ENCODE assay signal across 16 cellular contexts in the genomic region with DNA sequence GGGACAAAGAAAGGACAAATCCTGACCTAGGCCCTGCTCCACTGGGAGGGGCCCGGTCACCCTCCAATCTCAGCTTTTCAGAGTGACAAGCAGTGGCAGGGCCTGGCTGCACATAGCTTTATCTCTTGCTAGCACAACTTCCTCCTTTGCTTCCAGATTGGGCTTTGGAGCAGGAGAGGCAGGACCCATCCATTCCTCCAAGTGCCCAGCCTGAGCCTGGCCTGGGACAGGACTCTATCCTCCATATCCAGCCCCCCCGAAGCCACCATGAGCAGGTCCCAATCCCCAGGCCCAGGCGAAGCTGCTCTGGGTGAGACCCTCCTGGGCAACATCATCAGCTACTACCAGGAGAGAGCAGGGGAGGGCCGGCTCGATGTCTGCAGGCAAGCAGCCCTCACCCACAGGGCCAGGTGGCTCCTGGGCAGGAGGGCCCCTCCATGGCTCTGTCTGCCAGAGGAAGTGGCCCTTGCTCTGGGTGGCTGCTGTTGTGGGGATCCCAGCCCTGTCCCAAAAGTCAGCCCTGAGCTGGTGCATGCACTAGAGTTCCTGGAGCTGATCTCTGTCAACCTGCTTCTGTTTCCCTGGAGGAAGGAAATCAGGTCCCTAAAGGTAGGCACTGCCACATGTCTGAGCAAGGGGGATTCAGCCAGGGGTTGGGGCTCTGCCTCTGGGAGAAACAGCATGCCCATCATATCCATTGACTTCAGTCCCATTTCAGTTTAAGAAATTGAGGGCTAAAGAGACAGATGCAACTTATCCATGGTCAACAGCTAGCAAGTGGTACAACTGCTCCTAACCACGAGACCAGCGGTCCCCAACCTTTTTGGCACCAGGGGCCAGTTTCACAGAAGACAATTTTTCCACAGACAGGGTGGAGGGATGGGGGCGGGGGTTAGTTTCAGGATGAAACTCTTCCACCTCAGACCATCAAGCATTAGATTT. TPM values are rescaled to one million over a fixed set of nuclear protein-coding genes. Genes with fewer than 3 reads are reported as not detected.
DNase-seq lines count a peak whose midpoint lies in the region; ATAC-seq and TF ChIP-seq lines count a peak whose summit lies in the region.
"Had no signal": no experiment of that assay in that cellular context is flagged by ENCODE, and none has a peak within 500 bp of the region (broad histone marks: within the 10 kb centered on the region; RNA-seq: fewer than 3 reads in every experiment).

No MANE protein-coding gene starts in this region.

- H3K27ac ChIP-seq in RWPE1 = peak overlapping the region; percentile 6; the same call in 1 of the 2 replicates
- H3K27ac ChIP-seq: brain microvascular endothelial cell, HL-60 had no signal

- POLR2A ChIA-PET in activated CD4-positive, alpha-beta memory T cell treated with anti-CD3 and anti-CD28 coated beads for 36 hours (lab: Charles Lee) = no interaction called here
- POLR2A ChIA-PET in activated CD4-positive, alpha-beta memory T cell treated with anti-CD3 and anti-CD28 coated beads, Interleukin-2, amount 10 ng/mL, durations not matched to agents 7 days and 5 days (lab: Charles Lee) = interaction anchor here (1.7 kb wide), 1 partner anchor 61 kb away, joined by 4 read pairs; a partner anchor contains a TSS
- POLR2A ChIA-PET in RWPE1 (lab: Yijun Ruan, JAX; ENCODE audit: low non-redundant PET) = no interaction called here

- no peak overlapping the region for H3K27ac Mint-ChIP-seq in activated CD4-positive, alpha-beta memory T cell treated with anti-CD3 and anti-CD28 coated beads for 36 hours
- no peak overlapping the region for H3K27ac Mint-ChIP-seq in activated CD4-positive, alpha-beta memory T cell treated with anti-CD3 and anti-CD28 coated beads, Interleukin-2, amount 10 ng/mL, durations not matched to agents 7 days and 5 days
- H3K27ac Mint-ChIP-seq: activated naive CD8-positive, alpha-beta T cell; CD4-positive, alpha-beta T cell had no signal

- peak; percentile 7 for DNase-seq in activated CD4-positive, alpha-beta memory T cell treated with anti-CD3 and anti-CD28 coated beads for 36 hours
- no peak for DNase-seq in activated CD4-positive, alpha-beta memory T cell treated with anti-CD3 and anti-CD28 coated beads, Interleukin-2, amount 10 ng/mL, durations not matched to agents 7 days and 5 days
- DNase-seq in RWPE1 (ENCODE audit: low spot score) (no peak), islet precursor cell (peak; percentile 51), DMS 273 (lab: John Stamatoyannopoulos, UW; ENCODE audit: unreplicated experiment) (no peak), NCI-H526 (lab: John Stamatoyannopoulos, UW) (no peak)
- peak; percentile 17 for DNase-seq in stimulated activated CD8-positive, alpha-beta memory T cell treated with anti-CD3 and anti-CD28 coated beads, Interleukin-4, amount 100 ng/mL, for 48 hours
- DNase-seq: brain microvascular endothelial cell, KG1, NCI-H2171, NCI-H82, trophoblast cell had no signal

- intact Hi-C loops in activated CD4-positive, alpha-beta memory T cell treated with anti-CD3 and anti-CD28 coated beads for 36 hours (cut with micrococcal nuclease) = no loop called here

- no peak for TF ChIP-seq CTCF in RWPE1 (conservative IDR thresholded peaks at IDR 0.05; ENCODE audit: low read depth)

- no peak for ATAC-seq in GM18867 (IDR thresholded peaks at IDR 0.05; ENCODE audit: unreplicated experiment)

- H3K4me1 Mint-ChIP-seq in activated CD4-positive, alpha-beta memory T cell treated with anti-CD3 and anti-CD28 coated beads for 36 hours (ENCODE audit: low read depth) = no peaks in the 10 kb centered on the region
- no peaks in the 10 kb centered on the region for H3K4me1 Mint-ChIP-seq in activated CD4-positive, alpha-beta memory T cell treated with anti-CD3 and anti-CD28 coated beads, Interleukin-2, amount 10 ng/mL, durations not matched to agents 7 days and 5 days

- H3K9me3 Mint-ChIP-seq in activated CD4-positive, alpha-beta memory T cell treated with anti-CD3 and anti-CD28 coated beads for 36 hours = no peaks in the 10 kb centered on the region
- no peaks in the 10 kb centered on the region for H3K9me3 Mint-ChIP-seq in activated CD4-positive, alpha-beta memory T cell treated with anti-CD3 and anti-CD28 coated beads, Interleukin-2, amount 10 ng/mL, durations not matched to agents 7 days and 5 days
- H3K9me3 Mint-ChIP-seq: CD4-positive, alpha-beta T cell had no signal

- H3K27me3 Mint-ChIP-seq in activated CD4-positive, alpha-beta memory T cell treated with anti-CD3 and anti-CD28 coated beads for 36 hours = no peaks in the 10 kb centered on the region
- H3K27me3 Mint-ChIP-seq in activated CD4-positive, alpha-beta memory T cell treated with anti-CD3 and anti-CD28 coated beads, Interleukin-2, amount 10 ng/mL, durations not matched to agents 7 days and 5 days = no peaks in the 10 kb centered on the region
- H3K27me3 Mint-ChIP-seq: activated naive CD8-positive, alpha-beta T cell; CD4-positive, alpha-beta T cell had no signal

- CTCF ChIA-PET in activated CD4-positive, alpha-beta memory T cell treated with anti-CD3 and anti-CD28 coated beads for 36 hours (lab: Charles Lee) = interaction anchor here (0.6 to 1.6 kb wide), 4 partner anchors 9 to 340 kb away, joined by 3 read pairs; a partner anchor contains a TSS
- CTCF ChIA-PET in activated CD4-positive, alpha-beta memory T cell treated with anti-CD3 and anti-CD28 coated beads, Interleukin-2, amount 10 ng/mL, durations not matched to agents 7 days and 5 days (lab: Charles Lee) = interaction anchor here (1.4 to 2.7 kb wide), 2 partner anchors 72 to 84 kb away, joined by 3 to 7 read pairs; no protein-coding TSS in a partner anchor
- CTCF ChIA-PET in RWPE1 (lab: Yijun Ruan, JAX) = no interaction called here

- H3K4me3 Mint-ChIP-seq in activated CD4-positive, alpha-beta memory T cell treated with anti-CD3 and anti-CD28 coated beads for 36 hours = no peak overlapping the region
- no peak overlapping the region for H3K4me3 Mint-ChIP-seq in activated CD4-positive, alpha-beta memory T cell treated with anti-CD3 and anti-CD28 coated beads, Interleukin-2, amount 10 ng/mL, durations not matched to agents 7 days and 5 days
- H3K4me3 Mint-ChIP-seq: activated naive CD8-positive, alpha-beta T cell; CD4-positive, alpha-beta T cell had no signal

- no peaks in the 10 kb centered on the region for H3K36me3 Mint-ChIP-seq in activated CD4-positive, alpha-beta memory T cell treated with anti-CD3 and anti-CD28 coated beads for 36 hours
- no peaks in the 10 kb centered on the region for H3K36me3 Mint-ChIP-seq in activated CD4-positive, alpha-beta memory T cell treated with anti-CD3 and anti-CD28 coated beads, Interleukin-2, amount 10 ng/mL, durations not matched to agents 7 days and 5 days (ENCODE audit: low read depth)
- H3K36me3 Mint-ChIP-seq: activated naive CD8-positive, alpha-beta T cell had no signal

RNA-seq across cellular contexts. Expression of a gene that starts 58.9 kb away (rescaled TPM):
- total RNA-seq in activated CD4-positive, alpha-beta memory T cell treated with anti-CD3 and anti-CD28 coated beads for 36 hours = 1 to 10 TPM; 5.4 to 5.8 TPM
- 10 to 100 TPM; 13.4 to 13.9 TPM for total RNA-seq in activated CD4-positive, alpha-beta memory T cell treated with anti-CD3 and anti-CD28 coated beads, Interleukin-2, amount 10 ng/mL, durations not matched to agents 7 days and 5 days

Comparison
In these comparisons a context has a peak if more than half of its experiments do, and no peak if none do; other contexts are left out.
1. DNase-seq: peak in activated CD4-positive, alpha-beta memory T cell treated with anti-CD3 and anti-CD28 coated beads for 36 hours (single experiment), islet precursor cell (single experiment) and stimulated activated CD8-positive, alpha-beta memory T cell treated with anti-CD3 and anti-CD28 coated beads, Interleukin-4, amount 100 ng/mL, for 48 hours (single experiment); none in activated CD4-positive, alpha-beta memory T cell treated with anti-CD3 and anti-CD28 coated beads, Interleukin-2, amount 10 ng/mL, durations not matched to agents 7 days and 5 days (single experiment), RWPE1 (single experiment), DMS 273 (single experiment) and NCI-H526 (0 of 2).